Comparison of ENCODE assay signal across 23 cellular contexts in the genomic region with DNA sequence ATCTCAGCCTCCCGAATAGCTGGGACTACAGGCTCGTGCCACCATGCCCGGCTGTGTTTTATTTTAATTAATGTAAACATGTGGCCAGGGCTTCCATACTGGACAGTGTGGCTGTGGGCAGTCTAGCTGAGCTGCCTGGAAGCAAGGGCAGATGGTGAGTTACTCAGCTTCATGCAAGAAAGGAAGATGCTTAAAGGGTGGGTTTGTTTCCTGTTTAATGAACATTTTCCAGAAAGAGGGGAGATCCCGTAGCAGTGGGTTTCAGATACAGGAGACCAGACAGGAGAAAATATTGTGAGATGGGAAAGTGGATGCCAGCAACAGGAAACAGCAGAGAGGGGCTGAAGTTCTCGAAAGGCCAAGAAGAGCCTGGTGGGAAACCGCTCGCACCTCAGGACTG. TPM values are rescaled to one million over a fixed set of nuclear protein-coding genes. Genes with fewer than 3 reads are reported as not detected.
DNase-seq lines count a peak whose midpoint lies in the region; ATAC-seq and TF ChIP-seq lines count a peak whose summit lies in the region.
"Had no signal": no experiment of that assay in that cellular context is flagged by ENCODE, and none has a peak within 500 bp of the region (broad histone marks: within the 10 kb centered on the region; RNA-seq: fewer than 3 reads in every experiment).

No MANE protein-coding gene starts in this region.

- POLR2A ChIA-PET in Panc1 (lab: Charles Lee): interaction anchor here (0.6 kb wide), 1 partner anchor 387 kb away, joined by 7 read pairs; no protein-coding TSS in a partner anchor
- POLR2A ChIA-PET in naive thymus-derived CD8-positive, alpha-beta T cell (lab: Charles Lee): interaction anchor here (0.6 kb wide), 1 partner anchor 65 kb away, joined by 3 read pairs; no protein-coding TSS in a partner anchor

- TF ChIP-seq CTCF in Panc1 (IDR thresholded peaks at IDR 0.05): no peak
- no peak for TF ChIP-seq CTCF in endothelial cell (IDR thresholded peaks at IDR 0.05; ENCODE audit: unreplicated experiment)

- no peak for ATAC-seq in activated naive CD8-positive, alpha-beta T cell treated with anti-CD3 and anti-CD28 coated beads, Interleukin-2, amount 50 U/mL, for 24 hours
- no peak for ATAC-seq in Panc1
- ATAC-seq in stimulated activated naive B cell treated with anti-CD40 and anti-IgM and Interleukin-4, amounts not matched to agents 10 μg/mL and 1 μg/mL and 100 μg/mL, for 72 hours (replicated peaks): peak in 1 of 2 donors; percentile 1
- ATAC-seq in naive thymus-derived CD8-positive, alpha-beta T cell: no peak

- H3K27ac ChIP-seq in Panc1 (ENCODE audit: low read length): peak overlapping the region; percentile 68
- H3K27ac ChIP-seq: brain microvascular endothelial cell, C4-2B, pancreas had no signal

- no peak overlapping the region for H3K4me3 ChIP-seq in Panc1 (ENCODE audit: low read depth in 2 of 2, low read length in 2 of 2)
- H3K4me3 ChIP-seq: esophagus squamous epithelium, pancreas had no signal

- DNase-seq in activated naive CD8-positive, alpha-beta T cell treated with anti-CD3 and anti-CD28 coated beads for 36 hours: no peak
- no peak for DNase-seq in activated naive CD8-positive, alpha-beta T cell treated with anti-CD3 and anti-CD28 coated beads, Interleukin-2, amount 50 U/mL, for 24 hours
- no peak for DNase-seq in Panc1 (ENCODE audit: low read depth, low spot score)
- no peak for DNase-seq in endothelial cell (ENCODE audit: low spot score)
- DNase-seq in stimulated activated naive B cell treated with anti-CD40 and anti-IgM and Interleukin-4, amounts not matched to agents 10 μg/mL and 1 μg/mL and 100 μg/mL, for 72 hours: no peak
- no peak for DNase-seq in NCI-H2171 treated with DMSO at 0.1 percent for 48 hours (lab: John Stamatoyannopoulos, UW)
- no peak for DNase-seq in naive thymus-derived CD8-positive, alpha-beta T cell
- DNase-seq in inferior parietal cortex (ENCODE audit: extremely low spot score): no peak
- DNase-seq: 8988T; activated CD4-positive, alpha-beta T cell treated with anti-CD3 and anti-CD28 coated beads for 4 hours; activated CD8-positive, alpha-beta memory T cell treated with anti-CD3 and anti-CD28 coated beads, Interleukin-2, amount 50 U/mL, for 48 hours; activated naive CD4-positive, alpha-beta T cell treated with anti-CD3 and anti-CD28 coated beads for 36 hours; DMS53; NCI-H1436 treated with DMSO at 0.1 percent for 48 hours; NCI-H226; NK-92 treated with Interleukin-12 subunit alpha and Interleukin-12 subunit beta, amount 100 ng/mL, for 24 hours; pancreas; small intestine; T-helper 9 cell had no signal

- no peak overlapping the region for H3K4me3 Mint-ChIP-seq in activated naive CD8-positive, alpha-beta T cell treated with anti-CD3 and anti-CD28 coated beads for 36 hours
- H3K4me3 Mint-ChIP-seq in activated naive CD8-positive, alpha-beta T cell treated with anti-CD3 and anti-CD28 coated beads, Interleukin-2, amount 50 U/mL, for 24 hours: no peak overlapping the region
- peak overlapping the region; percentile 26 for H3K4me3 Mint-ChIP-seq in endothelial cell (ENCODE audit: unreplicated experiment)
- H3K4me3 Mint-ChIP-seq in stimulated activated naive B cell treated with anti-CD40 and anti-IgM and Interleukin-4, amounts not matched to agents 10 μg/mL and 1 μg/mL and 100 μg/mL, for 72 hours: peak overlapping the region; percentile 66 to 79
- H3K4me3 Mint-ChIP-seq in naive thymus-derived CD8-positive, alpha-beta T cell: peak overlapping the region in 1 of 10 donors; percentile 18
- H3K4me3 Mint-ChIP-seq: activated naive CD4-positive, alpha-beta T cell treated with anti-CD3 and anti-CD28 coated beads for 36 hours; type B pancreatic cell had no signal

- intact Hi-C loops in Panc1 (cut with micrococcal nuclease; ENCODE audit: unreplicated experiment): no loop called here

- H3K27ac Mint-ChIP-seq in activated naive CD8-positive, alpha-beta T cell treated with anti-CD3 and anti-CD28 coated beads for 36 hours: peak overlapping the region; percentile 43
- H3K27ac Mint-ChIP-seq in activated naive CD8-positive, alpha-beta T cell treated with anti-CD3 and anti-CD28 coated beads, Interleukin-2, amount 50 U/mL, for 24 hours: no peak overlapping the region
- H3K27ac Mint-ChIP-seq in endothelial cell (ENCODE audit: unreplicated experiment): no peak overlapping the region
- peak overlapping the region; percentile 96 for H3K27ac Mint-ChIP-seq in stimulated activated naive B cell treated with anti-CD40 and anti-IgM and Interleukin-4, amounts not matched to agents 10 μg/mL and 1 μg/mL and 100 μg/mL, for 72 hours
- H3K27ac Mint-ChIP-seq in naive thymus-derived CD8-positive, alpha-beta T cell: peak overlapping the region in 5 of 10 donors; percentile 8 to 74 (median 63)
- H3K27ac Mint-ChIP-seq: activated naive CD4-positive, alpha-beta T cell treated with anti-CD3 and anti-CD28 coated beads for 36 hours; type B pancreatic cell had no signal

- H3K27me3 Mint-ChIP-seq in activated naive CD8-positive, alpha-beta T cell treated with anti-CD3 and anti-CD28 coated beads for 36 hours: no peaks in the 10 kb centered on the region
- H3K27me3 Mint-ChIP-seq in activated naive CD8-positive, alpha-beta T cell treated with anti-CD3 and anti-CD28 coated beads, Interleukin-2, amount 50 U/mL, for 24 hours: no peaks in the 10 kb centered on the region
- H3K27me3 Mint-ChIP-seq in endothelial cell (ENCODE audit: unreplicated experiment): peaks cover 1% of the 10 kb centered on the region
- H3K27me3 Mint-ChIP-seq in stimulated activated naive B cell treated with anti-CD40 and anti-IgM and Interleukin-4, amounts not matched to agents 10 μg/mL and 1 μg/mL and 100 μg/mL, for 72 hours: no peaks in the 10 kb centered on the region
- no peaks in the 10 kb centered on the region for H3K27me3 Mint-ChIP-seq in naive thymus-derived CD8-positive, alpha-beta T cell
- H3K27me3 Mint-ChIP-seq: type B pancreatic cell had no signal

- H3K4me1 Mint-ChIP-seq in activated naive CD8-positive, alpha-beta T cell treated with anti-CD3 and anti-CD28 coated beads for 36 hours: peaks cover 19% of the 10 kb centered on the region
- H3K4me1 Mint-ChIP-seq in activated naive CD8-positive, alpha-beta T cell treated with anti-CD3 and anti-CD28 coated beads, Interleukin-2, amount 50 U/mL, for 24 hours: peaks cover 32% of the 10 kb centered on the region
- H3K4me1 Mint-ChIP-seq in endothelial cell (ENCODE audit: unreplicated experiment): peaks cover 22% of the 10 kb centered on the region
- peaks cover 44 to 78% of the 10 kb centered on the region in 2 donors for H3K4me1 Mint-ChIP-seq in stimulated activated naive B cell treated with anti-CD40 and anti-IgM and Interleukin-4, amounts not matched to agents 10 μg/mL and 1 μg/mL and 100 μg/mL, for 72 hours
- peaks cover 11 to 59% (median 46%) of the 10 kb centered on the region in 4 donors for H3K4me1 Mint-ChIP-seq in naive thymus-derived CD8-positive, alpha-beta T cell

- H3K36me3 Mint-ChIP-seq in activated naive CD8-positive, alpha-beta T cell treated with anti-CD3 and anti-CD28 coated beads for 36 hours: peaks cover 2% of the 10 kb centered on the region
- H3K36me3 Mint-ChIP-seq in activated naive CD8-positive, alpha-beta T cell treated with anti-CD3 and anti-CD28 coated beads, Interleukin-2, amount 50 U/mL, for 24 hours (ENCODE audit: low read depth): peaks cover 2% of the 10 kb centered on the region
- H3K36me3 Mint-ChIP-seq in endothelial cell (ENCODE audit: low read depth, unreplicated experiment): no peaks in the 10 kb centered on the region
- peaks cover 35 to 37% of the 10 kb centered on the region in 2 donors for H3K36me3 Mint-ChIP-seq in stimulated activated naive B cell treated with anti-CD40 and anti-IgM and Interleukin-4, amounts not matched to agents 10 μg/mL and 1 μg/mL and 100 μg/mL, for 72 hours
- peaks cover 0 to 12% (median 0%) of the 10 kb centered on the region in 3 donors for H3K36me3 Mint-ChIP-seq in naive thymus-derived CD8-positive, alpha-beta T cell
- H3K36me3 Mint-ChIP-seq: type B pancreatic cell had no signal

- H3K9me3 ChIP-seq in Panc1 (ENCODE audit: control insufficient read depth, insufficient read depth, low read depth, low read length): no peaks in the 10 kb centered on the region
- H3K9me3 ChIP-seq: esophagus squamous epithelium, pancreas had no signal

- CTCF ChIA-PET in Panc1 (lab: Charles Lee): no interaction called here

- H3K9me3 Mint-ChIP-seq in activated naive CD8-positive, alpha-beta T cell treated with anti-CD3 and anti-CD28 coated beads for 36 hours: no peaks in the 10 kb centered on the region
- H3K9me3 Mint-ChIP-seq in activated naive CD8-positive, alpha-beta T cell treated with anti-CD3 and anti-CD28 coated beads, Interleukin-2, amount 50 U/mL, for 24 hours: no peaks in the 10 kb centered on the region
- no peaks in the 10 kb centered on the region for H3K9me3 Mint-ChIP-seq in endothelial cell (ENCODE audit: unreplicated experiment)
- H3K9me3 Mint-ChIP-seq in stimulated activated naive B cell treated with anti-CD40 and anti-IgM and Interleukin-4, amounts not matched to agents 10 μg/mL and 1 μg/mL and 100 μg/mL, for 72 hours: no peaks in the 10 kb centered on the region
- H3K9me3 Mint-ChIP-seq in naive thymus-derived CD8-positive, alpha-beta T cell: no peaks in the 10 kb centered on the region
- H3K9me3 Mint-ChIP-seq: activated naive CD4-positive, alpha-beta T cell treated with anti-CD3 and anti-CD28 coated beads for 36 hours; type B pancreatic cell had no signal

- H3K27me3 ChIP-seq in Panc1 (ENCODE audit: control insufficient read depth, insufficient read depth, low read length): no peaks in the 10 kb centered on the region
- H3K27me3 ChIP-seq: brain microvascular endothelial cell, esophagus squamous epithelium, pancreas had no signal

- no TSS peak for BruUV-seq in Panc1 (replicated peaks; lab: Mats Ljungman, UMichigan)

- in situ Hi-C loops in Panc1 (cut with HindIII; ENCODE audit: low pct_unique_long_range_greater_than_20kb, low sequenced_read_pairs): no loop called here

- H3K36me3 ChIP-seq in Panc1 (ENCODE audit: control insufficient read depth, insufficient read depth, low read length): no peaks in the 10 kb centered on the region
- H3K36me3 ChIP-seq: brain microvascular endothelial cell, pancreas had no signal

- H3K4me1 ChIP-seq in Panc1 (ENCODE audit: control insufficient read depth, insufficient read depth, low read length): peaks cover 44% of the 10 kb centered on the region

RNA-seq across cellular contexts. Expression of a gene that starts 7.3 kb away (rescaled TPM):
- 10 to 100 TPM; 46.7 to 47.3 TPM for total RNA-seq in activated naive CD8-positive, alpha-beta T cell treated with anti-CD3 and anti-CD28 coated beads for 36 hours
- 108 TPM for total RNA-seq in Panc1 (2021; ENCODE audit: unreplicated experiment)
- 113 TPM for polyA plus RNA-seq in Panc1 (2012; ENCODE audit: insufficient read length)
- 147 TPM for total RNA-seq in endothelial cell (ENCODE audit: unreplicated experiment)
- 100 to 1,000 TPM; 315 to 342 TPM for total RNA-seq in naive thymus-derived CD8-positive, alpha-beta T cell
- polyA plus RNA-seq in naive thymus-derived CD8-positive, alpha-beta T cell: 1 to 10 TPM in 2 of 3 donors, under 1 TPM in 1; 0.87 to 2.8 (median 2.5) TPM

RNA-seq across cellular contexts. Expression of a gene that starts 35.3 kb away (rescaled TPM):
- total RNA-seq in activated naive CD8-positive, alpha-beta T cell treated with anti-CD3 and anti-CD28 coated beads for 36 hours: 10 to 100 TPM; 91.4 to 96.2 TPM
- total RNA-seq in Panc1 (2021; ENCODE audit: unreplicated experiment) (200 TPM), endothelial cell (ENCODE audit: unreplicated experiment) (180 TPM)
- polyA plus RNA-seq in Panc1 (2012; ENCODE audit: insufficient read length): 144 TPM
- 10 to 100 TPM; 28.0 to 36.2 TPM for total RNA-seq in naive thymus-derived CD8-positive, alpha-beta T cell
- polyA plus RNA-seq in naive thymus-derived CD8-positive, alpha-beta T cell: 10 to 100 TPM in 1 of 3 donors, 1 to 10 TPM in 2; 9.1 to 10.3 (median 9.8) TPM

RNA-seq across cellular contexts. Expression of a gene that starts 58.0 kb away (rescaled TPM):
- 10 to 100 TPM; 24.5 to 24.9 TPM for total RNA-seq in activated naive CD8-positive, alpha-beta T cell treated with anti-CD3 and anti-CD28 coated beads for 36 hours
- 117 TPM for total RNA-seq in Panc1 (2021; ENCODE audit: unreplicated experiment)
- polyA plus RNA-seq in Panc1 (2012; ENCODE audit: insufficient read length): 233 TPM
- total RNA-seq in endothelial cell (ENCODE audit: unreplicated experiment): 33.3 TPM
- total RNA-seq in naive thymus-derived CD8-positive, alpha-beta T cell: 10 to 100 TPM; 70.6 to 79.9 TPM
- 10 to 100 TPM; 60.0 to 84.2 (median 62.9) TPM for polyA plus RNA-seq in naive thymus-derived CD8-positive, alpha-beta T cell

RNA-seq across cellular contexts. Expression of a gene that starts 59.3 kb away (rescaled TPM):
- 10 to 100 TPM; 17.2 to 20.1 TPM for total RNA-seq in activated naive CD8-positive, alpha-beta T cell treated with anti-CD3 and anti-CD28 coated beads for 36 hours
- 53.4 TPM for total RNA-seq in Panc1 (2021; ENCODE audit: unreplicated experiment)
- 37.7 TPM for polyA plus RNA-seq in Panc1 (2012; ENCODE audit: insufficient read length)
- 25.4 TPM for total RNA-seq in endothelial cell (ENCODE audit: unreplicated experiment)
- 10 to 100 TPM; 28.4 to 31.5 TPM for total RNA-seq in naive thymus-derived CD8-positive, alpha-beta T cell
- 1 to 10 TPM in 2 of 3 donors, under 1 TPM in 1; 0.35 to 1.6 (median 1.1) TPM for polyA plus RNA-seq in naive thymus-derived CD8-positive, alpha-beta T cell

RNA-seq across cellular contexts. Expression of a gene that starts 59.6 kb away (rescaled TPM):
- total RNA-seq in activated naive CD8-positive, alpha-beta T cell treated with anti-CD3 and anti-CD28 coated beads for 36 hours: 100 to 1,000 TPM; 187 to 190 TPM
- total RNA-seq in Panc1 (2021; ENCODE audit: unreplicated experiment) (187 TPM), endothelial cell (ENCODE audit: unreplicated experiment) (62.7 TPM)
- 283 TPM for polyA plus RNA-seq in Panc1 (2012; ENCODE audit: insufficient read length)
- 10 to 100 TPM; 53.1 to 55.9 TPM for total RNA-seq in naive thymus-derived CD8-positive, alpha-beta T cell
- 100 to 1,000 TPM; 113 to 145 (median 133) TPM for polyA plus RNA-seq in naive thymus-derived CD8-positive, alpha-beta T cell

Comparison
In these comparisons a context has a peak if more than half of its experiments do, and no peak if none do; other contexts are left out.
1. H3K27ac Mint-ChIP-seq: peak in activated naive CD8-positive, alpha-beta T cell treated with anti-CD3 and anti-CD28 coated beads for 36 hours (single experiment) and stimulated activated naive B cell treated with anti-CD40 and anti-IgM and Interleukin-4, amounts not matched to agents 10 μg/mL and 1 μg/mL and 100 μg/mL, for 72 hours (single experiment); none in activated naive CD8-positive, alpha-beta T cell treated with anti-CD3 and anti-CD28 coated beads, Interleukin-2, amount 50 U/mL, for 24 hours (single experiment) and endothelial cell (single experiment).
2. H3K4me3 Mint-ChIP-seq: peak in endothelial cell (single experiment) and stimulated activated naive B cell treated with anti-CD40 and anti-IgM and Interleukin-4, amounts not matched to agents 10 μg/mL and 1 μg/mL and 100 μg/mL, for 72 hours (2 of 2); none in activated naive CD8-positive, alpha-beta T cell treated with anti-CD3 and anti-CD28 coated beads for 36 hours (single experiment) and activated naive CD8-positive, alpha-beta T cell treated with anti-CD3 and anti-CD28 coated beads, Interleukin-2, amount 50 U/mL, for 24 hours (single experiment).